8 cellular contexts compared by ENCODE assay signal in the genomic region with DNA sequence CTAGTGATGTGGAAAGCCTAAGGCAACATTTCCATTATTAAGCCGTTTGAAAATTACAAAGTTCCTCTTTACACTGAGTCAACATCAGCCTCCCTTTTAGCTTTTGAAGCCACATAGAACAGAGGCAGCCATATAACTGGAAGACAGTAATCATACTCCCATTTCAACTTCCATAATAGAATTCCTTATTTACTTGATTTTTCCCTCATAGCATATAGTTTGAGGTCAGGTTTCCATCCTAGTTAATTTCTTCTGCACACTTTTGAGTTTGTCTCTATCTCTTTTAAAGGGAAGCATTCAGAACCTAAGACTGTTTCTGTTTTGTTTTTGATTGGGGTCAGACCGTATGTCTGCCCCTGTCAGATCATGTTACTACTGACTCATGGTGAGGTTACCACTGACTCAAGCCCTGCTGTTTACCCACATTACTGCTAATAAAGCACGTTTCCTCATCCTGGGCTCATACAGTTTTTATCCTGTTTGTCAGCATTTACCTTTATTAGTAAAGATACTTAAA.
A peak's percentile ranks its signal among the peaks of the same experiment; 100 is the strongest.
DNase-seq lines count a peak whose midpoint lies in the region; ATAC-seq and TF ChIP-seq lines count a peak whose summit lies in the region.

No MANE protein-coding gene starts in this region.

- in situ Hi-C loops in brain microvascular endothelial cell (cut with HindIII; ENCODE audit: low pct_ligation_motif_present, low sequenced_read_pairs): no loop called here

- no peaks in the 10 kb centered on the region for H3K4me1 ChIP-seq in prostate gland (replicated peaks)

- TF ChIP-seq POLR2A in prostate gland (IDR thresholded peaks at IDR 0.05): no peak

- H3K9me3 ChIP-seq in prostate gland: no peaks in the 10 kb centered on the region

- DNase-seq in GM04503 (ENCODE audit: low read depth): peak; percentile 66
- peak; percentile 91 for DNase-seq in H4 (ENCODE audit: low spot score)
- DNase-seq in NCI-H2196 treated with DMSO at 0.1 percent for 48 hours (lab: John Stamatoyannopoulos, UW; ENCODE audit: unreplicated experiment): peak; percentile 34
- DNase-seq in brain microvascular endothelial cell: peak; percentile 86
- peak; percentile 24 for DNase-seq in prostate gland (ENCODE audit: low spot score)
- DNase-seq in NCI-H146 (lab: John Stamatoyannopoulos, UW): no peak
- no peak for DNase-seq in H7

- no peaks in the 10 kb centered on the region for H3K36me3 ChIP-seq in brain microvascular endothelial cell (replicated peaks)
- H3K36me3 ChIP-seq in prostate gland: no peaks in the 10 kb centered on the region
- H3K36me3 ChIP-seq in H7 (replicated peaks; ENCODE audit: control insufficient read depth, insufficient read depth, low read length): no peaks in the 10 kb centered on the region

- H3K4me3 ChIP-seq in brain microvascular endothelial cell (ENCODE audit: low read depth, low read length): no peak overlapping the region
- H3K4me3 ChIP-seq in prostate gland: no peak overlapping the region
- H3K4me3 ChIP-seq in H7 (ENCODE audit: insufficient read depth, low read depth, low read length): no peak overlapping the region

- ATAC-seq in HG02970 (IDR thresholded peaks at IDR 0.05; ENCODE audit: low FRiP score, unreplicated experiment): no peak

- H3K27ac ChIP-seq in brain microvascular endothelial cell (peak overlapping the region; percentile 42), prostate gland (peak overlapping the region in 1 of 2 donors; percentile 15)

- TF ChIP-seq CTCF in brain microvascular endothelial cell (IDR thresholded peaks at IDR 0.05; ENCODE audit: low read depth, low read length, missing control alignments) (no peak), prostate gland (IDR thresholded peaks at IDR 0.05) (no peak)

- H3K27me3 ChIP-seq in brain microvascular endothelial cell (replicated peaks) (no peaks in the 10 kb centered on the region), prostate gland (replicated peaks; ENCODE audit: insufficient read depth) (no peaks in the 10 kb centered on the region), H7 (ENCODE audit: control insufficient read depth, insufficient read depth, low read length) (no peaks in the 10 kb centered on the region)

- WGBS in prostate gland: 15% methylated on average over 3 of the region's 3 CpGs

- intact Hi-C loops in prostate gland (cut with DNase I): loop anchor here (5.0 to 10.0 kb wide), 2 partner anchors 400 to 518 kb away; partner anchors contain the start of gene SLC38A1

Comparison
In these comparisons a context has a peak if more than half of its experiments do, and no peak if none do; other contexts are left out.
1. DNase-seq: peak in GM04503 (single experiment), H4 (single experiment), NCI-H2196 treated with DMSO at 0.1 percent for 48 hours (single experiment), brain microvascular endothelial cell (single experiment) and prostate gland (single experiment); none in NCI-H146 (single experiment) and H7 (single experiment).